ENCODE assay signal across 2 cellular contexts in genomic region chr10:110639046-110639445, GRCh38. TPM values are rescaled to one million over a fixed set of nuclear protein-coding genes. Genes with fewer than 3 reads are reported as not detected.
"Had no signal": no experiment of that assay in that cellular context is flagged by ENCODE, and none has a peak within 500 bp of the region (broad histone marks: within the 10 kb centered on the region; RNA-seq: fewer than 3 reads in every experiment).

No MANE protein-coding gene starts in this region.

RNA-seq across cellular contexts. Expression of gene RBM20, which starts 5.1 kb away (rescaled TPM):
- total RNA-seq: activated CD4-positive, alpha-beta memory T cell treated with anti-CD3 and anti-CD28 coated beads for 36 hours; activated T-helper 1 cell treated with anti-CD3 and anti-CD28 coated beads, Interleukin-12 subunit alpha, Interleukin-12 subunit beta, Interleukin-2, Interleukin-4 antibody, amounts not matched to agents 30 ng/mL and 10 ng/mL and 1 ng/mL, durations not matched to agents 14 hours and 24 hours and 36 hours had no signal
